1 cellular context compared by ENCODE assay signal in genomic region chr5:17860660-17861315, GRCh38.
TF ChIP-seq lines count a peak whose summit lies in the region.

No MANE protein-coding gene starts in this region.

TF ChIP-seq in A549, 52 proteins besides CTCF, POLR2A, EP300 and RAD21 (continued from another document):
- TF ChIP-seq REST (IDR thresholded peaks at IDR 0.05), result no peak
- peak; percentile 91 for TF ChIP-seq MAFK (IDR thresholded peaks at IDR 0.05; ENCODE audit: partially characterized antibody)
- TF ChIP-seq RNF2 (IDR thresholded peaks at IDR 0.05; ENCODE audit: borderline replicate concordance, low read depth), result no peak
- TF ChIP-seq CBX8 (IDR thresholded peaks at IDR 0.05), result no peak
- no peak for TF ChIP-seq ESRRA (IDR thresholded peaks at IDR 0.05; ENCODE audit: borderline replicate concordance, low read length)
- no peak for TF ChIP-seq TP53 (CRISPR knock-in tag; IDR thresholded peaks at IDR 0.05)
- no peak for TF ChIP-seq POLR2AphosphoS2 (conservative IDR thresholded peaks at IDR 0.05; ENCODE audit: low read length)
- TF ChIP-seq HOXB13 (CRISPR knock-in tag; IDR thresholded peaks at IDR 0.05; ENCODE audit: low read depth), result no peak
- no peak for TF ChIP-seq SMC3 (IDR thresholded peaks at IDR 0.05)
- TF ChIP-seq RFX5 (IDR thresholded peaks at IDR 0.05), result no peak
- no peak for TF ChIP-seq ATOH8 (CRISPR knock-in tag; IDR thresholded peaks at IDR 0.05; ENCODE audit: low read depth)
- TF ChIP-seq PHF8 (IDR thresholded peaks at IDR 0.05; ENCODE audit: borderline replicate concordance, low read depth), result no peak
- no peak for TF ChIP-seq MAZ (IDR thresholded peaks at IDR 0.05; ENCODE audit: borderline replicate concordance, low read depth, low read length)
- no peak for TF ChIP-seq NPAS2 (CRISPR knock-in tag; IDR thresholded peaks at IDR 0.05; ENCODE audit: borderline replicate concordance)
- peak; percentile 86 for TF ChIP-seq JUNB (IDR thresholded peaks at IDR 0.05)
